18 cellular contexts compared by ENCODE assay signal in the genomic region with DNA sequence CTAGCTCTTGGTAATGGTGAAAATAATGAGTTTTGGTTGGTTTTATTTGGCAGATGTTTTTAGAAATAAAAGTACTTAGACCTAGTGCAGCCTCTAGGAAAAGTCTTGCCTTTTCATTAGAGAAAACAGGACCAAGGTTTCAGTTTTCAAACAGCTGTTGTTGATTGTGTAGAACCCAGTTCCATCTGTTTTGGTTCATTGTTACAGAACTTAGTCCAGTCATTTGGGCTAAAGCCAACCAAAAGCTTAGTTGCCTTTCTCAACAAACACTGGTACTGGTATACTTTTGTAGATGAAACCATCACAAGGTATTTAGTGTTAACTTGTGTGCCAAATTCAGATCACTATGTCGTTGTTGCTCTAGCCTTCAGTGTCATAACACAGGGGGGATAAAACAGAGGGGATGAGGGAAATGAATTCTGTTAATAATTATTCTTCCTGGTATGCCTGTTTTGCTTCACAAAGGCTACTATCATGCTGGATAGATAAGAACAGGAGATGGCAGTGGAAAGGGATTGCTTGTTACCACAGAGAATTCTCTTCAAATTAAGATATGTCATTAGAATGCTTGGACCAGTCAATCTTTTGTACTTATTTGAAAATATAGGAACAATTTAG. TPM values are rescaled to one million over a fixed set of nuclear protein-coding genes. Genes with fewer than 3 reads are reported as not detected.
DNase-seq lines count a peak whose midpoint lies in the region; ATAC-seq and TF ChIP-seq lines count a peak whose summit lies in the region.
"Had no signal": no experiment of that assay in that cellular context is flagged by ENCODE, and none has a peak within 500 bp of the region (broad histone marks: within the 10 kb centered on the region; RNA-seq: fewer than 3 reads in every experiment).

No MANE protein-coding gene starts in this region.

- DNase-seq in activated T-cell treated with anti-CD3 and anti-CD28 coated beads, Interleukin-2, amount 50 U/mL, for 72 hours = no peak
- DNase-seq in activated T-cell treated with anti-CD3 and anti-CD28 coated beads, Interleukin-2, amount 50 U/mL, for 48 hours = no peak
- DNase-seq in SK-N-MC (ENCODE audit: low read depth, low spot score) (no peak), foreskin fibroblast (peak; percentile 69 to 88), NOMO-1 (lab: John Stamatoyannopoulos, UW; ENCODE audit: unreplicated experiment in 2 of 2) (no peak), MG63 (no peak), ecto neural progenitor cell (ENCODE audit: low spot score) (no peak)
- DNase-seq in stimulated activated naive B cell treated with anti-CD40 and anti-IgM and Interleukin-4, amounts not matched to agents 10 μg/mL and 1 μg/mL and 100 μg/mL, for 72 hours = no peak
- DNase-seq: 8988T; activated CD4-positive, alpha-beta memory T cell treated with anti-CD3 and anti-CD28 coated beads, Interleukin-2, amount 10 ng/mL, durations not matched to agents 7 days and 5 days; effector CD4-positive, alpha-beta T cell; islet precursor cell; NCI-H1092; spleen; stimulated activated naive CD8-positive, alpha-beta T cell treated with anti-CD3 and anti-CD28 coated beads, Interleukin-15, amount 100 ng/mL, for 72 hours had no signal

- H3K4me3 ChIP-seq in SK-N-MC = no peak overlapping the region
- no peak overlapping the region for H3K4me3 ChIP-seq in foreskin fibroblast (ENCODE audit: low read depth in 1 of 2, low read length in 2 of 2)
- no peak overlapping the region for H3K4me3 ChIP-seq in MG63
- H3K4me3 ChIP-seq: spleen had no signal

- H3K27me3 ChIP-seq in MG63 = no peaks in the 10 kb centered on the region
- H3K27me3 ChIP-seq: spleen had no signal

- ATAC-seq in activated T-cell treated with anti-CD3 and anti-CD28 coated beads, Interleukin-2, amount 50 U/mL, for 72 hours (replicated peaks in 1 of 2) = no peak
- no peak for ATAC-seq in stimulated activated naive B cell treated with anti-CD40 and anti-IgM and Interleukin-4, amounts not matched to agents 10 μg/mL and 1 μg/mL and 100 μg/mL, for 72 hours (replicated peaks)
- ATAC-seq: HCT116; stimulated activated naive CD8-positive, alpha-beta T cell treated with anti-CD3 and anti-CD28 coated beads, Interleukin-15, amount 100 ng/mL, for 72 hours had no signal

- H3K36me3 ChIP-seq in SK-N-MC (ENCODE audit: insufficient read depth, low read length) = no peaks in the 10 kb centered on the region; the same call in 1 of the 2 replicates
- peaks cover 8% of the 10 kb centered on the region; the same call in 1 of the 2 replicates for H3K36me3 ChIP-seq in MG63

- peak overlapping the region; percentile 56 for H3K27ac Mint-ChIP-seq in activated T-cell treated with anti-CD3 and anti-CD28 coated beads, Interleukin-2, amount 50 U/mL, for 72 hours
- H3K27ac Mint-ChIP-seq in stimulated activated naive B cell treated with anti-CD40 and anti-IgM and Interleukin-4, amounts not matched to agents 10 μg/mL and 1 μg/mL and 100 μg/mL, for 72 hours = peak overlapping the region; percentile 5
- H3K27ac Mint-ChIP-seq: activated CD4-positive, alpha-beta memory T cell treated with anti-CD3 and anti-CD28 coated beads, Interleukin-2, amount 10 ng/mL, durations not matched to agents 7 days and 5 days; IgD-negative memory B cell; mesothelial cell of epicardium; stimulated activated naive CD8-positive, alpha-beta T cell treated with anti-CD3 and anti-CD28 coated beads, Interleukin-15, amount 100 ng/mL, for 72 hours had no signal

- no peak overlapping the region for H3K4me3 Mint-ChIP-seq in activated T-cell treated with anti-CD3 and anti-CD28 coated beads, Interleukin-2, amount 50 U/mL, for 72 hours
- no peak overlapping the region for H3K4me3 Mint-ChIP-seq in stimulated activated naive B cell treated with anti-CD40 and anti-IgM and Interleukin-4, amounts not matched to agents 10 μg/mL and 1 μg/mL and 100 μg/mL, for 72 hours
- H3K4me3 Mint-ChIP-seq: activated CD4-positive, alpha-beta memory T cell treated with anti-CD3 and anti-CD28 coated beads, Interleukin-2, amount 10 ng/mL, durations not matched to agents 7 days and 5 days; IgD-negative memory B cell; mesothelial cell of epicardium; stimulated activated naive CD8-positive, alpha-beta T cell treated with anti-CD3 and anti-CD28 coated beads, Interleukin-15, amount 100 ng/mL, for 72 hours had no signal

- H3K27ac ChIP-seq in SK-N-MC = peak overlapping the region; percentile 19; the same call in 1 of the 2 replicates
- H3K27ac ChIP-seq: spleen had no signal

- no peak for TF ChIP-seq CTCF in foreskin fibroblast (IDR thresholded peaks at IDR 0.05; ENCODE audit: low read depth, low read length)

- no peak overlapping the region for H3K9ac ChIP-seq in SK-N-MC (ENCODE audit: insufficient read length)

- H3K27me3 Mint-ChIP-seq in activated T-cell treated with anti-CD3 and anti-CD28 coated beads, Interleukin-2, amount 50 U/mL, for 72 hours (ENCODE audit: low read depth) = no peaks in the 10 kb centered on the region
- H3K27me3 Mint-ChIP-seq in stimulated activated naive B cell treated with anti-CD40 and anti-IgM and Interleukin-4, amounts not matched to agents 10 μg/mL and 1 μg/mL and 100 μg/mL, for 72 hours = no peaks in the 10 kb centered on the region
- H3K27me3 Mint-ChIP-seq: activated CD4-positive, alpha-beta memory T cell treated with anti-CD3 and anti-CD28 coated beads, Interleukin-2, amount 10 ng/mL, durations not matched to agents 7 days and 5 days; IgD-negative memory B cell; stimulated activated naive CD8-positive, alpha-beta T cell treated with anti-CD3 and anti-CD28 coated beads, Interleukin-15, amount 100 ng/mL, for 72 hours had no signal

- H3K9me3 ChIP-seq in SK-N-MC (ENCODE audit: low read depth, low read length) (no peaks in the 10 kb centered on the region), MG63 (no peaks in the 10 kb centered on the region)
- H3K9me3 ChIP-seq: spleen had no signal

- H3K9me3 Mint-ChIP-seq in activated T-cell treated with anti-CD3 and anti-CD28 coated beads, Interleukin-2, amount 50 U/mL, for 72 hours = no peaks in the 10 kb centered on the region
- peaks cover 0 to 1% of the 10 kb centered on the region in 2 donors for H3K9me3 Mint-ChIP-seq in stimulated activated naive B cell treated with anti-CD40 and anti-IgM and Interleukin-4, amounts not matched to agents 10 μg/mL and 1 μg/mL and 100 μg/mL, for 72 hours
- H3K9me3 Mint-ChIP-seq: activated CD4-positive, alpha-beta memory T cell treated with anti-CD3 and anti-CD28 coated beads, Interleukin-2, amount 10 ng/mL, durations not matched to agents 7 days and 5 days; IgD-negative memory B cell; stimulated activated naive CD8-positive, alpha-beta T cell treated with anti-CD3 and anti-CD28 coated beads, Interleukin-15, amount 100 ng/mL, for 72 hours had no signal

- peaks cover 8 to 47% of the 10 kb centered on the region in 2 donors for H3K36me3 Mint-ChIP-seq in activated T-cell treated with anti-CD3 and anti-CD28 coated beads, Interleukin-2, amount 50 U/mL, for 72 hours (ENCODE audit: insufficient read depth in 2 of 2)
- peaks cover 34 to 37% of the 10 kb centered on the region in 2 donors for H3K36me3 Mint-ChIP-seq in stimulated activated naive B cell treated with anti-CD40 and anti-IgM and Interleukin-4, amounts not matched to agents 10 μg/mL and 1 μg/mL and 100 μg/mL, for 72 hours

- no peaks in the 10 kb centered on the region for H3K4me1 Mint-ChIP-seq in activated T-cell treated with anti-CD3 and anti-CD28 coated beads, Interleukin-2, amount 50 U/mL, for 72 hours (ENCODE audit: low read depth)
- H3K4me1 Mint-ChIP-seq in stimulated activated naive B cell treated with anti-CD40 and anti-IgM and Interleukin-4, amounts not matched to agents 10 μg/mL and 1 μg/mL and 100 μg/mL, for 72 hours = peaks cover 0 to 5% of the 10 kb centered on the region in 2 donors

RNA-seq across cellular contexts. Expression of a gene that starts 12.6 kb away (rescaled TPM):
- total RNA-seq in activated T-cell treated with anti-CD3 and anti-CD28 coated beads, Interleukin-2, amount 50 U/mL, for 72 hours = 10 to 100 TPM; 24.4 to 30.6 TPM
- total RNA-seq in MG63 (2014; rRNA removed; shearing (Covaris generic); ENCODE audit: low replicate concordance) = 0.84 and 5.2 TPM in 2 replicates

Comparison
In these comparisons a context has a peak if more than half of its experiments do, and no peak if none do; other contexts are left out.
1. DNase-seq: peak in foreskin fibroblast (2 of 2); none in activated T-cell treated with anti-CD3 and anti-CD28 coated beads, Interleukin-2, amount 50 U/mL, for 72 hours (0 of 2), activated T-cell treated with anti-CD3 and anti-CD28 coated beads, Interleukin-2, amount 50 U/mL, for 48 hours (0 of 2), SK-N-MC (single experiment), stimulated activated naive B cell treated with anti-CD40 and anti-IgM and Interleukin-4, amounts not matched to agents 10 μg/mL and 1 μg/mL and 100 μg/mL, for 72 hours (single experiment), NOMO-1 (0 of 2), MG63 (single experiment) and ecto neural progenitor cell (single experiment).